ENCODE assay signal across 9 cellular contexts in genomic region chr12:51323317-51323960, GRCh38. TPM values are rescaled to one million over a fixed set of nuclear protein-coding genes. Genes with fewer than 3 reads are reported as not detected.
A peak's percentile ranks its signal among the peaks of the same experiment; 100 is the strongest.
DNase-seq lines count a peak whose midpoint lies in the region; ATAC-seq, FAIRE-seq and TF ChIP-seq lines count a peak whose summit lies in the region.
"Had no signal": no experiment of that assay in that cellular context is flagged by ENCODE, and none has a peak within 500 bp of the region (broad histone marks: within the 10 kb centered on the region; RNA-seq: fewer than 3 reads in every experiment).

No MANE protein-coding gene starts in this region.

- peak overlapping the region; percentile 75 for H3K9ac ChIP-seq in Karpas-422 (ENCODE audit: low read length)

- H3K9me3 ChIP-seq in Karpas-422 (ENCODE audit: low read length) (no peaks in the 10 kb centered on the region), small intestine (ENCODE audit: control insufficient read depth, low read depth) (no peaks in the 10 kb centered on the region)

- H3K79me2 ChIP-seq in Karpas-422 (ENCODE audit: low read length): no peaks in the 10 kb centered on the region

- no peak overlapping the region for H3K27ac Mint-ChIP-seq in mesothelial cell of epicardium

- WGBS in small intestine, 3 donors: 67 to 86% (median 70%) methylated on average over 15 of the region's 15 CpGs

- H3K36me3 Mint-ChIP-seq in mesothelial cell of epicardium: no peaks in the 10 kb centered on the region

- H3K27me3 ChIP-seq in Karpas-422 (ENCODE audit: low read length) (no peaks in the 10 kb centered on the region), small intestine (ENCODE audit: control insufficient read depth in 2 of 2, insufficient read depth in 2 of 2, low read length in 2 of 2) (no peaks in the 10 kb centered on the region)

- no peak for TF ChIP-seq POLR2A in GM12891 (IDR thresholded peaks at IDR 0.05; ENCODE audit: low read depth, low read length)

- H3K36me3 ChIP-seq in Karpas-422 (ENCODE audit: insufficient read depth, low read length): no peaks in the 10 kb centered on the region
- H3K36me3 ChIP-seq in small intestine (ENCODE audit: control insufficient read depth in 2 of 2, insufficient read depth in 2 of 2, low read length in 2 of 2): no peaks in the 10 kb centered on the region

- H3K27ac ChIP-seq in Karpas-422 (ENCODE audit: low read length): no peak overlapping the region
- peak overlapping the region; percentile 76 to 94 for H3K27ac ChIP-seq in small intestine (ENCODE audit: low read depth in 1 of 2, low read length in 1 of 2)

- H2AFZ ChIP-seq in Karpas-422 (ENCODE audit: low read length): peak overlapping the region; percentile 88

- no peak for TF ChIP-seq CTCF in mesothelial cell of epicardium (IDR thresholded peaks at IDR 0.05; ENCODE audit: unreplicated experiment)

- FAIRE-seq in GM12891 (lab: Jason Lieb, UNC): peak; percentile 88
- FAIRE-seq in small intestine (lab: Jason Lieb, UNC): no peak
- FAIRE-seq: astrocyte had no signal

- no peak for ATAC-seq in GM21529 (IDR thresholded peaks at IDR 0.05; ENCODE audit: unreplicated experiment)

- no peaks in the 10 kb centered on the region for H3K9me2 ChIP-seq in Karpas-422 (replicated peaks; ENCODE audit: insufficient read depth, low read length)

- no peak overlapping the region for H3K4me3 Mint-ChIP-seq in mesothelial cell of epicardium

- no peaks in the 10 kb centered on the region for H3K27me3 Mint-ChIP-seq in mesothelial cell of epicardium (ENCODE audit: low read depth)

- H3K9me3 Mint-ChIP-seq in mesothelial cell of epicardium: no peaks in the 10 kb centered on the region

- H3K4me2 ChIP-seq in Karpas-422 (ENCODE audit: low read depth, low read length, poor library complexity, severe bottlenecking): peak overlapping the region; percentile 95

- no peak for DNase-seq in GM12891 (ENCODE audit: insufficient read length, low spot score)
- DNase-seq in Karpas-422: no peak
- peak; percentile 81 for DNase-seq in activated effector memory CD4-positive, alpha-beta T cell treated with anti-CD3 and anti-CD28 coated beads, Interleukin-2, amount 50 U/mL, for 16 hours
- peak; percentile 31 for DNase-seq in small intestine
- DNase-seq in mesothelial cell of epicardium (ENCODE audit: low spot score in 2 of 2, unreplicated experiment in 2 of 2): no peak
- DNase-seq in MV-4-11 (lab: John Stamatoyannopoulos, UW): no peak
- DNase-seq in NCI-H2227 treated with DMSO at 0.1 percent for 48 hours (lab: John Stamatoyannopoulos, UW): no peak

- H4K20me1 ChIP-seq in Karpas-422 (ENCODE audit: insufficient read depth, low read depth, low read length): no peaks in the 10 kb centered on the region

- H3K4me1 Mint-ChIP-seq in mesothelial cell of epicardium: peaks cover 40% of the 10 kb centered on the region

- H3K4me1 ChIP-seq in Karpas-422 (ENCODE audit: low read length) (peaks cover 35% of the 10 kb centered on the region), small intestine (ENCODE audit: control insufficient read depth in 2 of 2, insufficient read depth in 1 of 2, low read depth in 1 of 2, low read length in 1 of 2) (peaks cover 0 to 5% of the 10 kb centered on the region in 2 donors)

- peak overlapping the region; percentile 72 for H3K4me3 ChIP-seq in Karpas-422 (ENCODE audit: low read length)
- peak overlapping the region; percentile 50 to 70 for H3K4me3 ChIP-seq in small intestine (ENCODE audit: low read depth in 1 of 2, low read length in 2 of 2)

TF ChIP-seq in GM12891, 5 proteins besides CTCF, POLR2A, EP300 and RAD21:
- TF ChIP-seq POU2F2 (IDR thresholded peaks at IDR 0.05; ENCODE audit: low read depth, low read length) (no peak), SPI1 (IDR thresholded peaks at IDR 0.05; ENCODE audit: low read depth, low read length) (no peak), POLR2AphosphoS5 (IDR thresholded peaks at IDR 0.05; ENCODE audit: low read depth, low read length) (0 out of 2 replicates have a peak, but pooled peaks have one; percentile 44)

RNA-seq across cellular contexts. Expression of gene BIN2, which starts 0.5 kb away (rescaled TPM):
- polyA plus RNA-seq in GM12891 (2012; ENCODE audit: low read depth, missing spikeins): 18.6 TPM
- total RNA-seq in Karpas-422 (2014; rRNA removed; shearing (Covaris generic); ENCODE audit: low replicate concordance): 5.5 and 10.0 TPM in 2 replicates
- polyA plus RNA-seq in small intestine: 1 to 10 TPM; 1.6 to 5.4 (median 2.7) TPM
- total RNA-seq in mesothelial cell of epicardium: 0.18 TPM in 1 of 3 replicates, not detected in the others
- total RNA-seq: astrocyte had no signal

RNA-seq across cellular contexts. Expression of gene CELA1, which starts 23.0 kb away (rescaled TPM):
- not detected for polyA plus RNA-seq in GM12891 (2012; ENCODE audit: low read depth, missing spikeins)
- not detected in 2 replicates for total RNA-seq in Karpas-422 (2014; rRNA removed; shearing (Covaris generic); ENCODE audit: low replicate concordance)
- polyA plus RNA-seq in small intestine: not detected
- not detected in 3 replicates for total RNA-seq in mesothelial cell of epicardium
- total RNA-seq: astrocyte had no signal

RNA-seq across cellular contexts. Expression of gene SMAGP, which starts 53.2 kb away (rescaled TPM):
- 2.7 TPM for polyA plus RNA-seq in GM12891 (2012; ENCODE audit: low read depth, missing spikeins)
- 2.3 and 2.5 TPM in 2 replicates for total RNA-seq in Karpas-422 (2014; rRNA removed; shearing (Covaris generic); ENCODE audit: low replicate concordance)
- 10 to 100 TPM; 22.2 to 48.7 (median 24.6) TPM for polyA plus RNA-seq in small intestine
- 21.5 to 23.0 TPM (median 22.2 TPM) in 3 replicates for total RNA-seq in mesothelial cell of epicardium

Comparison
In these comparisons a context has a peak if more than half of its experiments do, and no peak if none do; other contexts are left out.
1. DNase-seq: peak in activated effector memory CD4-positive, alpha-beta T cell treated with anti-CD3 and anti-CD28 coated beads, Interleukin-2, amount 50 U/mL, for 16 hours (single experiment) and small intestine (single experiment); none in GM12891 (single experiment), Karpas-422 (single experiment), mesothelial cell of epicardium (0 of 2), MV-4-11 (single experiment) and NCI-H2227 treated with DMSO at 0.1 percent for 48 hours (single experiment).